In genomic region chr15:92812271-92812670, GRCh38 we compare ENCODE assay signal across 11 cellular contexts.
DNase-seq lines count a peak whose midpoint lies in the region; ATAC-seq and TF ChIP-seq lines count a peak whose summit lies in the region.
"Had no signal": no experiment of that assay in that cellular context is flagged by ENCODE, and none has a peak within 500 bp of the region (broad histone marks: within the 10 kb centered on the region; RNA-seq: fewer than 3 reads in every experiment).

No MANE protein-coding gene starts in this region.

- H3K9me3 ChIP-seq in Panc1 (ENCODE audit: control insufficient read depth, insufficient read depth, low read depth, low read length) (no peaks in the 10 kb centered on the region), esophagus (ENCODE audit: control insufficient read depth in 2 of 2, insufficient read depth in 1 of 2, low read depth in 1 of 2, low read length in 1 of 2) (no peaks in the 10 kb centered on the region)
- H3K9me3 ChIP-seq: thoracic aorta had no signal

- H3K4me1 ChIP-seq in Panc1 (ENCODE audit: control insufficient read depth, insufficient read depth, low read length) (peaks cover 39% of the 10 kb centered on the region), esophagus (ENCODE audit: control insufficient read depth in 2 of 2, insufficient read depth in 2 of 2, low read length in 1 of 2) (no peaks in the 10 kb centered on the region)

- DNase-seq in NCI-H748 (lab: John Stamatoyannopoulos, UW; ENCODE audit: unreplicated experiment) (peak; percentile 16), NCI-H748 treated with DMSO at 0.1 percent for 48 hours (lab: John Stamatoyannopoulos, UW) (no peak), Panc1 (ENCODE audit: low read depth, low spot score) (no peak), NCI-H446 treated with DMSO at 0.1 percent for 48 hours (lab: John Stamatoyannopoulos, UW) (no peak)
- no peak for DNase-seq in activated CD8-positive, alpha-beta memory T cell treated with anti-CD3 and anti-CD28 coated beads for 24 hours
- DNase-seq: foreskin fibroblast, KG1 had no signal

- ATAC-seq in Panc1 (no peak), GM18907 (IDR thresholded peaks at IDR 0.05; ENCODE audit: unreplicated experiment) (no peak)

- intact Hi-C loops in Panc1 (cut with micrococcal nuclease; ENCODE audit: unreplicated experiment): no loop called here

- POLR2A ChIA-PET in Panc1 (lab: Charles Lee): interaction anchor here (0.6 to 5.3 kb wide), 2 partner anchors 10 to 72 kb away, joined by 3 to 84 read pairs; no protein-coding TSS in a partner anchor

- CTCF ChIA-PET in Panc1 (lab: Charles Lee): no interaction called here

- peak overlapping the region; percentile 100 for H3K27ac ChIP-seq in Panc1 (ENCODE audit: low read length)
- peak overlapping the region; percentile 49 to 69 for H3K27ac ChIP-seq in esophagus (ENCODE audit: low read depth in 2 of 2, low read length in 1 of 2)
- H3K27ac ChIP-seq in skin epidermis: peak overlapping the region in 18 of 21 experiments; percentile 97 to 100 (median 99)

- no peak for TF ChIP-seq CTCF in Panc1 (IDR thresholded peaks at IDR 0.05)

- H3K27me3 ChIP-seq in Panc1 (ENCODE audit: control insufficient read depth, insufficient read depth, low read length) (no peaks in the 10 kb centered on the region), esophagus (ENCODE audit: control insufficient read depth in 1 of 2, insufficient read depth in 2 of 2, low read length in 2 of 2) (no peaks in the 10 kb centered on the region)

- no TSS peak for BruUV-seq in Panc1 (replicated peaks; lab: Mats Ljungman, UMichigan)

- H3K4me3 ChIP-seq in Panc1 (ENCODE audit: low read depth in 2 of 2, low read length in 2 of 2): peak overlapping the region; percentile 19 to 44; a peak in 3 of 4 replicates
- peak overlapping the region in 1 of 2 donors; percentile 14 for H3K4me3 ChIP-seq in esophagus (ENCODE audit: low read depth in 1 of 2, low read length in 2 of 2)
- peak overlapping the region in 1 of 7 experiments; percentile 57 for H3K4me3 ChIP-seq in skin epidermis

- in situ Hi-C loops in Panc1 (cut with HindIII; ENCODE audit: low pct_unique_long_range_greater_than_20kb, low sequenced_read_pairs): no loop called here

- WGBS in esophagus, 2 donors: 45 to 53% methylated on average over 12 of the region's 12 CpGs

- H3K36me3 ChIP-seq in Panc1 (ENCODE audit: control insufficient read depth, insufficient read depth, low read length): no peaks in the 10 kb centered on the region; the same call in 1 of the 2 replicates
- H3K36me3 ChIP-seq in esophagus (ENCODE audit: control insufficient read depth in 2 of 2, insufficient read depth in 2 of 2, low read length in 1 of 2): no peaks in the 10 kb centered on the region
- H3K36me3 ChIP-seq: thoracic aorta had no signal
